In genomic region chr5:101531031-101531430, GRCh38 we compare ENCODE assay signal across 18 cellular contexts.
"Had no signal": no experiment of that assay in that cellular context is flagged by ENCODE, and none has a peak within 500 bp of the region (broad histone marks: within the 10 kb centered on the region; RNA-seq: fewer than 3 reads in every experiment).

No MANE protein-coding gene starts in this region.

- H3K4me3 ChIP-seq: adrenal gland, colonic mucosa, left ventricle myocardium inferior, smooth muscle cell, transverse colon had no signal

- H3K27ac ChIP-seq: adrenal gland, colonic mucosa, left ventricle myocardium inferior, transverse colon had no signal

- FAIRE-seq: endothelial cell of umbilical vein, kidney had no signal

- DNase-seq: activated CD4-positive, alpha-beta T cell treated with anti-CD3 and anti-CD28 coated beads, Interleukin-2, amount 10 ng/mL, durations not matched to agents 24 days and 14 days; activated CD8-positive, alpha-beta memory T cell treated with anti-CD3 and anti-CD28 coated beads for 24 hours; activated naive CD4-positive, alpha-beta T cell treated with anti-CD3 and anti-CD28 coated beads, Interleukin-2, amount 50 U/mL, for 16 hours; activated T-cell treated with anti-CD3 and anti-CD28 coated beads for 4 hours; adrenal gland; caudate nucleus; colonic mucosa; effector CD4-positive, alpha-beta T cell; foreskin melanocyte; head of caudate nucleus; kidney; left ventricle myocardium inferior; occipital lobe; right cardiac atrium; transverse colon had no signal

- H3K36me3 ChIP-seq: adrenal gland, colonic mucosa, left ventricle myocardium inferior, transverse colon had no signal

- H3K27me3 ChIP-seq: adrenal gland, colonic mucosa, transverse colon had no signal

- ATAC-seq: right cardiac atrium, WTC11 had no signal
